18 cellular contexts compared by ENCODE assay signal in the genomic region with DNA sequence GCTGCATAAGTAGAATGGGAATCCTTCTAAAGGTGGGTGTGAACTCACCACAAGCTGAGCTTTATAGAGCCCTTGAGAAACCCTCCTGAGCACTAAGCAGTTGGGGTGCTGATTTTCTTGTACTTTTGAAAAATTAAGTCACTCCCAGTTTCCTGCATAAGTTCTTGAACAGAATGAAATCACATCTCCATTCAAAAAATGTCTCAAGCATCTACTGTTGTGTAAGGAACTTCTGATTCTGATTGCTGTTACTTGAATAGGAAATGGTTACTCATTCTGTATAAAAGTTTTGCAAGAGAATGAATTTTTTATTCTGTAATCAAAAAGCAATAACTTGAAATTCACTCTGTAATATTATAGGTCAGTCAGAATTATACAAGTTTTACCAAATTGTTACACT. TPM values are rescaled to one million over a fixed set of nuclear protein-coding genes. Genes with fewer than 3 reads are reported as not detected.
DNase-seq lines count a peak whose midpoint lies in the region; ATAC-seq and TF ChIP-seq lines count a peak whose summit lies in the region.
"Had no signal": no experiment of that assay in that cellular context is flagged by ENCODE, and none has a peak within 500 bp of the region (broad histone marks: within the 10 kb centered on the region; RNA-seq: fewer than 3 reads in every experiment).

No MANE protein-coding gene starts in this region.

- H4K91ac ChIP-seq in IMR-90 (ENCODE audit: insufficient read depth, low read depth, low read length), result no peak overlapping the region

- peak overlapping the region in 1 of 2 experiments; percentile 6; a peak in 1 of 4 replicates for H4K8ac ChIP-seq in IMR-90 (ENCODE audit: low read depth in 2 of 2, low read length in 2 of 2)

- H2AFZ ChIP-seq in ACC112 (ENCODE audit: low read length, unreplicated experiment) (no peak overlapping the region), IMR-90 (replicated peaks; ENCODE audit: low read length, poor library complexity) (no peak overlapping the region), fibroblast of lung (ENCODE audit: low read length) (no peak overlapping the region), osteoblast (ENCODE audit: low read length) (no peak overlapping the region)

- DNase-seq in IMR-90 (peak; percentile 64), fibroblast of lung (ENCODE audit: low read depth in 2 of 2) (peak in 1 of 2 donors; percentile 68), osteoblast (ENCODE audit: insufficient read length, low spot score, missing footprints) (no peak), left lung (no peak), NCI-H226 (no peak), esophagus squamous epithelium (lab: John Stamatoyannopoulos, UW) (no peak)
- DNase-seq: C1 segment of cervical spinal cord, DND-41, GF-D8, GOT3, NCI-H1436, NCI-H2029, NCI-H2171, Right ventricle myocardium superior had no signal

- H2BK5ac ChIP-seq in IMR-90 (ENCODE audit: low read depth, low read length, poor library complexity, severe bottlenecking), result peak overlapping the region; percentile 74

- H3K56ac ChIP-seq in IMR-90 (ENCODE audit: extremely low read depth, insufficient read depth, low read length), result no peak overlapping the region

- peak overlapping the region; percentile 54 for H2BK20ac ChIP-seq in IMR-90 (ENCODE audit: low read depth, low read length)

- H3K14ac ChIP-seq in IMR-90 (replicated peaks; ENCODE audit: low read depth, low read length), result 0 out of 2 replicates have a peak overlapping the region, but pooled peaks have one; percentile 10

- peak overlapping the region; percentile 47; the same call in 1 of the 2 replicates for H4K5ac ChIP-seq in IMR-90 (ENCODE audit: low read depth, low read length)

- H3K4me3 ChIP-seq in ACC112 (ENCODE audit: low read depth, low read length) (peak overlapping the region; percentile 39; the same call in 1 of the 2 replicates), IMR-90 (ENCODE audit: insufficient read depth, low read depth, low read length) (no peak overlapping the region), fibroblast of lung (replicated peaks in 1 of 4; ENCODE audit: control extremely low read depth in 1 of 4, insufficient read depth in 1 of 4, low read depth in 3 of 4, low read length in 4 of 4) (no peak overlapping the region), osteoblast (ENCODE audit: insufficient read depth, low read length) (no peak overlapping the region), left lung (no peak overlapping the region), esophagus squamous epithelium (no peak overlapping the region)
- H3K4me3 ChIP-seq: K562 had no signal

- intact Hi-C loops in IMR-90 (cut with micrococcal nuclease) (no loop called here), left lung (cut with DNase I) (no loop called here), esophagus squamous epithelium (cut with DNase I) (no loop called here)

- H3K27ac ChIP-seq in ACC112 (ENCODE audit: low read depth, low read length), result peak overlapping the region; percentile 86
- peak overlapping the region; percentile 57; the same call in 1 of the 2 replicates for H3K27ac ChIP-seq in IMR-90 (ENCODE audit: insufficient read depth, low read length)
- peak overlapping the region; percentile 24 for H3K27ac ChIP-seq in fibroblast of lung (ENCODE audit: insufficient read depth, low read length)
- peak overlapping the region; percentile 64 for H3K27ac ChIP-seq in osteoblast (ENCODE audit: low read depth, low read length)
- H3K27ac ChIP-seq in left lung, result peak overlapping the region in 1 of 2 donors; percentile 30
- H3K27ac ChIP-seq in esophagus squamous epithelium, result no peak overlapping the region

- H3K9me1 ChIP-seq in IMR-90 (ENCODE audit: insufficient read depth, low read length), result peaks cover 4% of the 10 kb centered on the region

- TF ChIP-seq CTCF in IMR-90 (conservative IDR thresholded peaks at IDR 0.05; ENCODE audit: low read depth, low read length), result no peak
- no peak for TF ChIP-seq CTCF in fibroblast of lung (conservative IDR thresholded peaks at IDR 0.05 in 1 of 2, IDR thresholded peaks at IDR 0.05 in 1 of 2; ENCODE audit: low read depth in 1 of 2, low read length in 2 of 2)
- no peak for TF ChIP-seq CTCF in osteoblast (IDR thresholded peaks at IDR 0.05; ENCODE audit: extremely low read depth, low read depth, low read length)
- TF ChIP-seq CTCF in left lung (IDR thresholded peaks at IDR 0.05), result no peak
- TF ChIP-seq CTCF in esophagus squamous epithelium (IDR thresholded peaks at IDR 0.05), result no peak

- peaks cover 39 to 73% of the 10 kb centered on the region in 2 experiments for H3K79me1 ChIP-seq in IMR-90 (ENCODE audit: low read depth in 1 of 2, low read length in 2 of 2)

- 0 out of 2 replicates have a peak overlapping the region, but pooled peaks have one; percentile 62 for H3K23ac ChIP-seq in IMR-90 (ENCODE audit: low read depth, low read length)

- H3K36me3 ChIP-seq in ACC112 (ENCODE audit: insufficient read depth, low read length) (peaks cover 32% of the 10 kb centered on the region), IMR-90 (ENCODE audit: control insufficient read depth, insufficient read depth, low read length) (peaks cover 24% of the 10 kb centered on the region), fibroblast of lung (ENCODE audit: control insufficient read depth, insufficient read depth, low read length) (peaks cover 14% of the 10 kb centered on the region), osteoblast (ENCODE audit: insufficient read depth, low read length) (peaks cover 39% of the 10 kb centered on the region), left lung (peaks cover 0 to 38% of the 10 kb centered on the region in 2 donors), esophagus squamous epithelium (peaks cover 5 to 62% (median 16%) of the 10 kb centered on the region in 3 donors)

- peak overlapping the region; percentile 53; the same call in 1 of the 2 replicates for H3K4ac ChIP-seq in IMR-90 (ENCODE audit: low read depth, low read length)

- H2AK9ac ChIP-seq in IMR-90 (replicated peaks; ENCODE audit: low read depth, low read length, poor library complexity), result no peak overlapping the region

- TF ChIP-seq POLR2A in IMR-90 (IDR thresholded peaks at IDR 0.05; ENCODE audit: low read depth, low read length), result no peak
- TF ChIP-seq POLR2A in esophagus squamous epithelium (IDR thresholded peaks at IDR 0.05), result no peak

- no peak overlapping the region for H2AK5ac ChIP-seq in IMR-90 (ENCODE audit: low read depth, low read length)

- H3K27me3 ChIP-seq in ACC112 (ENCODE audit: insufficient read depth, low read length), result no peaks in the 10 kb centered on the region
- no peaks in the 10 kb centered on the region for H3K27me3 ChIP-seq in IMR-90 (ENCODE audit: control insufficient read depth, insufficient read depth, low read length)
- no peaks in the 10 kb centered on the region for H3K27me3 ChIP-seq in fibroblast of lung (ENCODE audit: control insufficient read depth, insufficient read depth, low read length)
- no peaks in the 10 kb centered on the region for H3K27me3 ChIP-seq in osteoblast (ENCODE audit: insufficient read depth, low read length)
- H3K27me3 ChIP-seq in left lung, result no peaks in the 10 kb centered on the region
- H3K27me3 ChIP-seq in esophagus squamous epithelium, result no peaks in the 10 kb centered on the region

- H3K9me3 ChIP-seq in IMR-90 (ENCODE audit: control insufficient read depth, insufficient read depth, low read length) (no peaks in the 10 kb centered on the region), fibroblast of lung (ENCODE audit: control insufficient read depth, insufficient read depth, low read depth, low read length) (no peaks in the 10 kb centered on the region), osteoblast (ENCODE audit: low read depth, low read length) (no peaks in the 10 kb centered on the region), left lung (no peaks in the 10 kb centered on the region), esophagus squamous epithelium (no peaks in the 10 kb centered on the region)

- dilution Hi-C loops in IMR-90 (cut with HindIII; ENCODE audit: low sequenced_read_pairs, unreplicated experiment), result no loop called here

- POLR2A ChIA-PET in IMR-90 (lab: Charles Lee; ENCODE audit: unreplicated experiment), result interaction anchor here (1.7 kb wide), 1 partner anchor 64 kb away, joined by 13 read pairs; no protein-coding TSS in a partner anchor

- in situ Hi-C loops in IMR-90 (cut with MboI; ENCODE audit: low sequenced_read_pairs), result no loop called here

- TF ChIP-seq RAD21 in IMR-90 (IDR thresholded peaks at IDR 0.05; ENCODE audit: low read length), result no peak

- H2BK120ac ChIP-seq in IMR-90 (ENCODE audit: low read depth, low read length), result peak overlapping the region; percentile 52; the same call in 1 of the 2 replicates

- CTCF ChIA-PET in IMR-90 (lab: Yijun Ruan, JAX), result interaction anchor here (0.6 to 2.1 kb wide), 2 partner anchors 35 to 156 kb away, joined by 3 to 4 read pairs; no protein-coding TSS in a partner anchor

- ATAC-seq in IMR-90 (ENCODE audit: low read depth) (no peak), left lung (no peak), GM21619 (IDR thresholded peaks at IDR 0.05; ENCODE audit: unreplicated experiment) (no peak)
- ATAC-seq: K562 had no signal

- H3K18ac ChIP-seq in IMR-90 (ENCODE audit: low read depth, low read length), result peak overlapping the region; percentile 88; the same call in 1 of the 2 replicates

- BruUV-seq in IMR-90 (replicated peaks; lab: Mats Ljungman, UMichigan), result no TSS peak

- H2BK15ac ChIP-seq in IMR-90 (ENCODE audit: low read depth, low read length), result 0 out of 3 replicates have a peak overlapping the region, but pooled peaks have one; percentile 23

- H3K79me2 ChIP-seq in ACC112 (ENCODE audit: control insufficient read depth, insufficient read depth, low read length, unreplicated experiment) (peaks cover 6% of the 10 kb centered on the region), fibroblast of lung (ENCODE audit: control insufficient read depth, insufficient read depth, low read length) (no peaks in the 10 kb centered on the region), osteoblast (ENCODE audit: insufficient read depth, low read length) (peaks cover 26% of the 10 kb centered on the region)

- H3K4me2 ChIP-seq in IMR-90 (ENCODE audit: low read depth, low read length) (peak overlapping the region; percentile 39; the same call in 1 of the 2 replicates), fibroblast of lung (ENCODE audit: extremely low read depth, insufficient read depth, low read length) (peak overlapping the region; percentile 21), osteoblast (ENCODE audit: insufficient read depth, low read length) (peak overlapping the region; percentile 34)

- H3K9ac ChIP-seq in IMR-90 (ENCODE audit: low read depth, low read length) (no peak overlapping the region), fibroblast of lung (ENCODE audit: insufficient read depth, low read length) (no peak overlapping the region)

- H4K20me1 ChIP-seq in IMR-90 (ENCODE audit: insufficient read depth, low read length) (peaks cover 14% of the 10 kb centered on the region), fibroblast of lung (ENCODE audit: control insufficient read depth, extremely low read depth, insufficient read depth, low read length) (no peaks in the 10 kb centered on the region), osteoblast (ENCODE audit: insufficient read depth, low read length) (no peaks in the 10 kb centered on the region)

- H3K4me1 ChIP-seq in ACC112 (ENCODE audit: control insufficient read depth, insufficient read depth, low read length, unreplicated experiment), result peaks cover 49% of the 10 kb centered on the region
- peaks cover 30% of the 10 kb centered on the region for H3K4me1 ChIP-seq in IMR-90 (ENCODE audit: control insufficient read depth, insufficient read depth, low read length)
- H3K4me1 ChIP-seq in fibroblast of lung (ENCODE audit: control insufficient read depth, extremely low read depth, insufficient read depth, low read length), result peaks cover 28% of the 10 kb centered on the region
- peaks cover 35% of the 10 kb centered on the region for H3K4me1 ChIP-seq in osteoblast (ENCODE audit: insufficient read depth, low read length)
- peaks cover 11 to 30% of the 10 kb centered on the region in 2 donors for H3K4me1 ChIP-seq in left lung
- peaks cover 0 to 45% (median 22%) of the 10 kb centered on the region in 3 donors for H3K4me1 ChIP-seq in esophagus squamous epithelium

RNA-seq across cellular contexts. Expression of a gene that starts 50.8 kb away (rescaled TPM):
- total RNA-seq in IMR-90 (2012; rRNA removed), result 0.54 and 0.56 TPM in 2 replicates
- polyA plus RNA-seq in IMR-90 (2012; rRNA removed), result 0.50 TPM in 2 replicates
- 0.16 and 0.30 TPM in 2 replicates for polyA plus RNA-seq in IMR-90 (2012; cell fraction: cytosol; rRNA removed)
- 3.6 and 4.1 TPM in 2 replicates for polyA plus RNA-seq in IMR-90 (2012; cell fraction: nucleus; rRNA removed; ENCODE audit: low replicate concordance)
- total RNA-seq in fibroblast of lung, result 1.5 and 3.5 TPM in 2 replicates
- 1.3 and 2.0 TPM in 2 replicates for polyA plus RNA-seq in fibroblast of lung
- 1.7 and 1.9 TPM in 2 replicates for polyA plus RNA-seq in fibroblast of lung (2012)
- 2.5 and 2.8 TPM in 2 replicates for polyA minus RNA-seq in fibroblast of lung (ENCODE audit: low replicate concordance)
- 1.5 and 2.2 TPM in 2 replicates for total RNA-seq in osteoblast
- 1 to 10 TPM; 4.5 to 5.3 TPM for total RNA-seq in left lung
- total RNA-seq in esophagus squamous epithelium, result 10 to 100 TPM in 2 of 4 donors, 1 to 10 TPM in 2; 2.9 to 11.6 (median 8.2) TPM
- total RNA-seq: A172 had no signal

Comparison
In these comparisons a context has a peak if more than half of its experiments do, and no peak if none do; other contexts are left out.
1. H3K27ac ChIP-seq: peak in ACC112 (single experiment), IMR-90 (single experiment), fibroblast of lung (single experiment) and osteoblast (single experiment); none in esophagus squamous epithelium (0 of 4).
2. Peak in every context shown above with its lines, with median percentiles within 50 percentile points of each other: H3K4me2 ChIP-seq.